Comparison of ENCODE assay signal across 7 cellular contexts in the genomic region with DNA sequence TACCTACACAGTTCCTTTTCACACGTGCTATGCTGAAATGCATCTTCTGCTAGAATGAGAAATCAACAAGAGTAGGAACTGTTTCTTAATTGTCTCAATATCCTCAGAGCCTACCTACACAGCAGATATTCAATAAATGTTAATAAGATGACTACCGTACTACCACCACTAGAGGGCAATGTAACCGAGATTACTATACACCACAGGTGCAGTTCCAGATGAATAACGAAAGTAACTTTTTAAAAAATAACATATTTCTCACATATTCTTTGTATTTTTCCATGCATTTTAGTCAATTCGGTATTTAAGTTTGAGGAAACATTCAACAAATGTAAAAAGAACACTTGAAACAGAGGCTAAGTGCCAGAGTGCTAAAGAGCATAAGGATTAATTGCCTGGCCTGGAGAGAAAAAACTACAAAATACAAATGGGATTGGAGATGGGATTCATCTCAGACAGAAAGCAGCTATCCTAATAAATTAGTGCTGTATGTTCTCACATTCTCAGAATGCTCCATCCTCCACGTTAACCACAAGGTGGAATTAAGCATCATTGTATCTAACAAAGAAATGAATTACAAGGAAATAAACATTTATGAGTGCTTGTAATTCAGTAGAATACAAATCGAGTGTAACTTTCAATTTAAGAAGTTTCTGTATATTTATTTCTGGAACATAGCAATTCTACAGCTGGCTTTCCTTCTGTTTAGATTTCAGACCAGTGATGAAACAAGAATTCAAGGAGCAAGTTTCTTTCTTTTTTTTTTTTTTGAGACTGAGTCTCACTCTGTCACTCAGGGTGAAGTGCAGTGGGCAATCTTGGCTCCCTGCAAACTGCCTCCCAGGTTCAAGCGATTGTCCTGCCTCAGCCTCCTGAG. TPM values are rescaled to one million over a fixed set of nuclear protein-coding genes. Genes with fewer than 3 reads are reported as not detected.
DNase-seq lines count a peak whose midpoint lies in the region; ATAC-seq and TF ChIP-seq lines count a peak whose summit lies in the region.

No MANE protein-coding gene starts in this region.

- H3K4me1 ChIP-seq in upper lobe of right lung, result no peaks in the 10 kb centered on the region

- H3K9me3 ChIP-seq in upper lobe of right lung, result no peaks in the 10 kb centered on the region

- H3K27ac ChIP-seq in upper lobe of right lung, result no peak overlapping the region

- intact Hi-C loops in upper lobe of right lung (cut with DNase I), result no loop called here

- TF ChIP-seq CTCF in GM20000 (IDR thresholded peaks at IDR 0.05; ENCODE audit: extremely low read depth, missing control alignments) (peak; percentile 51), cardiac fibroblast (IDR thresholded peaks at IDR 0.05; ENCODE audit: low read depth, low read length) (peak; percentile 37), upper lobe of right lung (IDR thresholded peaks at IDR 0.05) (peak; percentile 73)

- DNase-seq in GDM1 (lab: John Stamatoyannopoulos, UW), result peak; percentile 21
- DNase-seq in GM20000 (ENCODE audit: low spot score), result peak; percentile 50
- DNase-seq in NCI-H82 (lab: John Stamatoyannopoulos, UW), result peak; percentile 77
- peak; percentile 75 to 78 for DNase-seq in cardiac fibroblast (ENCODE audit: low read depth in 2 of 2)
- no peak for DNase-seq in left lobe of liver (ENCODE audit: low spot score)
- DNase-seq in upper lobe of right lung, result no peak

- no peaks in the 10 kb centered on the region for H3K27me3 ChIP-seq in upper lobe of right lung

- ATAC-seq in HG03520 (IDR thresholded peaks at IDR 0.05; ENCODE audit: unreplicated experiment), result peak; percentile 90
- ATAC-seq in left lobe of liver, result peak; percentile 99
- ATAC-seq in upper lobe of right lung, result peak; percentile 93

- H3K4me3 ChIP-seq in cardiac fibroblast (replicated peaks in 1 of 2; ENCODE audit: low read depth in 2 of 2, low read length in 2 of 2) (no peak overlapping the region), upper lobe of right lung (no peak overlapping the region)

- no peaks in the 10 kb centered on the region for H3K36me3 ChIP-seq in upper lobe of right lung

RNA-seq across cellular contexts. Expression of a gene that starts 20.3 kb away (rescaled TPM):
- total RNA-seq in left lobe of liver (1.7 TPM), upper lobe of right lung (14.8 TPM)

Comparison
In these comparisons a context has a peak if more than half of its experiments do, and no peak if none do; other contexts are left out.
1. DNase-seq: peak in GDM1 (single experiment), GM20000 (single experiment), NCI-H82 (single experiment) and cardiac fibroblast (2 of 2); none in left lobe of liver (single experiment) and upper lobe of right lung (single experiment).
2. Peak in every context shown above with its lines, with median percentiles within 50 percentile points of each other: CTCF ChIP-seq and ATAC-seq.